9 cellular contexts compared by ENCODE assay signal in the genomic region with DNA sequence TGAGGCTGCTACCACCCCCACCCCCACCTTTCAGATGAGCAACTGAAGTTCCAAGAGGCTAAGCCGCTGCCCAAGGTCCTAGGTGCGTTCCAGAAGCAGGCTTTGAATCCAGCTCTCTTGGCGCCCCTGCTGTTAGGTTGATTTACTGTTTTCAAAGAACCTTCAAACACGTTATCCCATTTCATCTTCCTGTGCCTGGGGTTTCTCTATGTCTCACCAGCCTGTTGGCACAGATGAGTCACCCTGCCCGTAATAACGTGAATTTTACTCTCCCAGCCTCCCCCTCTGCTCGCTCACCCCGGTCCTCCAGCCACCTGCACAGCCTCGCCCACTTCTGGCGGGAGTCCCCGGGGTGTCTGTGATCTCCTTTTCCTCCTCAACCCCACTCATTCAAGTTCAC. TPM values are rescaled to one million over a fixed set of nuclear protein-coding genes. Genes with fewer than 3 reads are reported as not detected.
DNase-seq lines count a peak whose midpoint lies in the region; ATAC-seq and TF ChIP-seq lines count a peak whose summit lies in the region.
"Had no signal": no experiment of that assay in that cellular context is flagged by ENCODE, and none has a peak within 500 bp of the region (broad histone marks: within the 10 kb centered on the region; RNA-seq: fewer than 3 reads in every experiment).

No MANE protein-coding gene starts in this region.

- no peak for TF ChIP-seq POLR2A in transverse colon (IDR thresholded peaks at IDR 0.05)

- peak overlapping the region in 1 of 4 donors; percentile 16 for H3K27ac ChIP-seq in transverse colon

- intact Hi-C loops in transverse colon (cut with DNase I; ENCODE audit: low total_unique reads), result no loop called here

- in situ Hi-C loops in transverse colon (cut with MboI; ENCODE audit: low pct_ligation_motif_present in 1 of 4, low pct_unique_long_range_greater_than_20kb in 1 of 4, low sequenced_read_pairs in 3 of 4), result loop anchor here in 2 of 4 donors (10.0 kb wide), 2 partner anchors 176 to 346 kb away; no protein-coding TSS in a partner anchor

- no peak for ATAC-seq in HG03039 (IDR thresholded peaks at IDR 0.05; ENCODE audit: unreplicated experiment)
- ATAC-seq in HG03139 (IDR thresholded peaks at IDR 0.05; ENCODE audit: unreplicated experiment), result no peak

- 25% methylated on average over 11 of the region's 11 CpGs; no CpG with 5 or more reads in 1 of the 2 donors for WGBS in transverse colon (ENCODE audit: low coverage in 1 of 2), 2 donors

- no peak for TF ChIP-seq EP300 in transverse colon (IDR thresholded peaks at IDR 0.05; ENCODE audit: low read depth)

- H3K27me3 ChIP-seq in transverse colon, result no peaks in the 10 kb centered on the region

- no peaks in the 10 kb centered on the region for H3K36me3 ChIP-seq in transverse colon

- TF ChIP-seq CTCF in transverse colon (IDR thresholded peaks at IDR 0.05), result peak in 1 of 5 experiments; percentile 8

- no peaks in the 10 kb centered on the region for H3K9me3 ChIP-seq in transverse colon

- H3K4me3 ChIP-seq in transverse colon, result no peak overlapping the region

- DNase-seq in activated naive CD4-positive, alpha-beta T cell treated with Interleukin-2 at 50 U/mL for 16 hours, result peak; percentile 70
- no peak for DNase-seq in activated naive CD4-positive, alpha-beta T cell (lab: John Stamatoyannopoulos, UW)
- DNase-seq in activated CD4-positive, alpha-beta T cell treated with anti-CD3 and anti-CD28 coated beads for 48 hours, result peak; percentile 83
- DNase-seq in iPS-NIHi7 (ENCODE audit: extremely low spot score), result peak; percentile 29
- DNase-seq in transverse colon, result peak; percentile 36
- DNase-seq in NAMALWA (ENCODE audit: low spot score), result no peak
- DNase-seq: NK-92 treated with Interleukin-12 subunit alpha and Interleukin-12 subunit beta, amount 100 ng/mL, for 24 hours had no signal

- peaks cover 0 to 16% (median 7%) of the 10 kb centered on the region in 4 donors for H3K4me1 ChIP-seq in transverse colon

RNA-seq across cellular contexts. Expression of gene TSEN2, which starts 13.1 kb away (rescaled TPM):
- total RNA-seq in transverse colon, result 10 to 100 TPM; 20.9 to 47.6 (median 30.1) TPM

Comparison
In these comparisons a context has a peak if more than half of its experiments do, and no peak if none do; other contexts are left out.
1. DNase-seq: peak in activated naive CD4-positive, alpha-beta T cell treated with Interleukin-2 at 50 U/mL for 16 hours (single experiment), activated CD4-positive, alpha-beta T cell treated with anti-CD3 and anti-CD28 coated beads for 48 hours (single experiment), iPS-NIHi7 (single experiment) and transverse colon (single experiment); none in activated naive CD4-positive, alpha-beta T cell (0 of 4) and NAMALWA (single experiment).